Comparison of ENCODE assay signal across 1 cellular context in the genomic region with DNA sequence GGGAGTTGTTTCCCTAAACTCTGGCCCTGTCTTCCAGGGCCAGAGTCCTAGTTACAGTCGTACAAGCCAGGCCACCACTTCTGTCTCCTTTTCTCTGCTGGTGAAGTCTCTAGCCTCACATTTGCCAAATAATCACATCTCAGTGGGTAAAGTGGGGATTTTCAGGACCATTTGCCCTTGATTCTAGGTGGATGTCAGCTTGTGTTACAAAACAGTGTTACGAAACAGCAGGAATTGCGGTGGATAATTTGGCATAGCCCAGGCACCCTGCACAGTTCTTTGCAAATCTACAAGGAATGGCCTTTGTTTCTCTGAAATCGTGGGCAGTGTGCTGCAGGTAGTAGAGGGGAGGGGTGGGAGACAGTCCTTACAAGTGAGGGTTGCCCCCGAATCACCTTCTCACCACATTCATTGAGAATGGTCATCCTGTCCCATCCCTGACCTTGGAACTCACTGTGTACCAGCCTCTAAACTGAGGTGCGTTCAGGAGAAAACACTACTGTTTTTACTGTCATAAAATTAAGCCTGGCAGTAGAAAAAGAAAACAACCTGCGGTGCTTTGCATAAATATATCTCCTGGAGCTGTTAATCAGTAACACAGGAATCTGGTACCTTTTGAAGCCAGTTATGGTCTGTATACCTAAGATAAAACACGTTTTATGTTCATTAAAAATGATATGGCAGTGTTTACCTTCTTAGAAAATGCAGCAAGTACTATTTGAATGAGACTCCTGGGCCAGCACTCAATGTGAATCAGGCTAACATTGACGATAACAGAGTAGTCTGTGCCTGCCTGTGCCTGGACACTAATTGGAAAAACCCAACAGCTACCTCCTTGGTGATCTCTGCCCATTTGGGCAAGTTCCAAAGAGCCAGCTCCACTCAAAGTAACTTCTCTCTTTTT.
TF ChIP-seq lines count a peak whose summit lies in the region.

No MANE protein-coding gene starts in this region.

TF ChIP-seq in Ishikawa, 13 proteins besides CTCF, POLR2A, EP300 and RAD21 (continued from another document):
- TF ChIP-seq NFIC (IDR thresholded peaks at IDR 0.05) = 0 out of 2 replicates have a peak, but pooled peaks have one; percentile 12
